In genomic region chr11:117657801-117658200, GRCh38 we compare ENCODE assay signal across 15 cellular contexts.
DNase-seq lines count a peak whose midpoint lies in the region; ATAC-seq, FAIRE-seq and TF ChIP-seq lines count a peak whose summit lies in the region.
"Had no signal": no experiment of that assay in that cellular context is flagged by ENCODE, and none has a peak within 500 bp of the region (broad histone marks: within the 10 kb centered on the region; RNA-seq: fewer than 3 reads in every experiment).

No MANE protein-coding gene starts in this region.

- H3K9me3 ChIP-seq in small intestine (ENCODE audit: control insufficient read depth, low read depth): no peaks in the 10 kb centered on the region
- H3K9me3 ChIP-seq in spleen: no peaks in the 10 kb centered on the region
- H3K9me3 ChIP-seq: esophagus squamous epithelium, left lung had no signal

- H3K36me3 ChIP-seq in small intestine (ENCODE audit: control insufficient read depth in 2 of 2, insufficient read depth in 2 of 2, low read length in 2 of 2) (no peaks in the 10 kb centered on the region), spleen (no peaks in the 10 kb centered on the region)
- H3K36me3 ChIP-seq: esophagus squamous epithelium, left lung had no signal

- peaks cover 0 to 2% of the 10 kb centered on the region in 2 donors for H3K27me3 ChIP-seq in small intestine (ENCODE audit: control insufficient read depth in 2 of 2, insufficient read depth in 2 of 2, low read length in 2 of 2)
- H3K27me3 ChIP-seq in spleen (replicated peaks in 1 of 7): no peaks in the 10 kb centered on the region
- H3K27me3 ChIP-seq: left lung had no signal

- intact Hi-C loops in spleen (cut with DNase I; ENCODE audit: low total_unique reads): no loop called here

- H3K4me1 ChIP-seq in small intestine (ENCODE audit: control insufficient read depth in 2 of 2, insufficient read depth in 1 of 2, low read depth in 1 of 2, low read length in 1 of 2) (peaks cover 0 to 2% of the 10 kb centered on the region in 2 donors), spleen (no peaks in the 10 kb centered on the region)
- H3K4me1 ChIP-seq: esophagus squamous epithelium, left lung had no signal

- no peak for TF ChIP-seq POLR2A in spleen (IDR thresholded peaks at IDR 0.05)

- 71 to 88% (median 78%) methylated on average over 7 of the region's 7 CpGs for WGBS in small intestine, 3 donors
- WGBS in spleen, 5 donors: 82 to 84% (median 84%) methylated on average over 4 to 7 of the region's 7 CpGs

- no peak for TF ChIP-seq CTCF in spleen (IDR thresholded peaks at IDR 0.05 in 8 of 11, conservative IDR thresholded peaks at IDR 0.05 in 3 of 11)

- FAIRE-seq in small intestine (lab: Jason Lieb, UNC): no peak
- FAIRE-seq: astrocyte had no signal

- no peak overlapping the region for H3K4me3 ChIP-seq in small intestine (ENCODE audit: low read depth in 1 of 2, low read length in 2 of 2)
- no peak overlapping the region for H3K4me3 ChIP-seq in spleen
- H3K4me3 ChIP-seq: esophagus squamous epithelium, left lung had no signal

- H3K27ac ChIP-seq in angular gyrus (ENCODE audit: low read depth, low read length) (peak overlapping the region; percentile 86), small intestine (ENCODE audit: low read depth in 1 of 2, low read length in 1 of 2) (no peak overlapping the region), spleen (no peak overlapping the region)
- H3K27ac ChIP-seq: esophagus squamous epithelium, left lung, VCaP had no signal

- DNase-seq in COLO668 (lab: John Stamatoyannopoulos, UW; ENCODE audit: unreplicated experiment): peak; percentile 44
- DNase-seq in NCI-H187 treated with DMSO at 0.1 percent for 48 hours (lab: John Stamatoyannopoulos, UW): peak; percentile 22
- peak; percentile 71 for DNase-seq in islet precursor cell
- no peak for DNase-seq in dedifferentiated amniotic fluid mesenchymal stem cell (ENCODE audit: extremely low spot score)
- no peak for DNase-seq in small intestine
- DNase-seq in spleen: no peak
- DNase-seq: activated CD8-positive, alpha-beta memory T cell treated with anti-CD3 and anti-CD28 coated beads for 24 hours; activated effector memory CD4-positive, alpha-beta T cell treated with anti-CD3 and anti-CD28 coated beads, Interleukin-2, amount 50 U/mL, for 16 hours; esophagus squamous epithelium; left lung; naive thymus-derived CD4-positive, alpha-beta T cell had no signal

- no peak for ATAC-seq in GM21576 (IDR thresholded peaks at IDR 0.05; ENCODE audit: unreplicated experiment)
- ATAC-seq: left lung; naive thymus-derived CD4-positive, alpha-beta T cell had no signal

Comparison
In these comparisons a context has a peak if more than half of its experiments do, and no peak if none do; other contexts are left out.
1. DNase-seq: peak in COLO668 (single experiment), NCI-H187 treated with DMSO at 0.1 percent for 48 hours (single experiment) and islet precursor cell (single experiment); none in dedifferentiated amniotic fluid mesenchymal stem cell (single experiment), small intestine (single experiment) and spleen (single experiment).